1 cellular context compared by ENCODE assay signal in genomic region chr2:170873035-170873692, GRCh38.
A peak's percentile ranks its signal among the peaks of the same experiment; 100 is the strongest.
TF ChIP-seq lines count a peak whose summit lies in the region.

No MANE protein-coding gene starts in this region.

TF ChIP-seq in K562, 482 proteins besides CTCF, POLR2A, EP300 and RAD21 (continued from another document and continues in another):
- no peak; the same call in 1 of the 2 replicates for TF ChIP-seq STAT6 (CRISPR knock-in tag; IDR thresholded peaks at IDR 0.05)
- TF ChIP-seq MED1 (CRISPR knock-in tag; IDR thresholded peaks at IDR 0.05; ENCODE audit: borderline replicate concordance) = no peak
- no peak for TF ChIP-seq RBM39 (optimal IDR thresholded peaks at IDR 0.05; ENCODE audit: low read depth, low read length)
- no peak for TF ChIP-seq TARDBP (IDR thresholded peaks at IDR 0.05)
- TF ChIP-seq ZNF785 (CRISPR knock-in tag; IDR thresholded peaks at IDR 0.05) = no peak
- TF ChIP-seq, protein P1, sequence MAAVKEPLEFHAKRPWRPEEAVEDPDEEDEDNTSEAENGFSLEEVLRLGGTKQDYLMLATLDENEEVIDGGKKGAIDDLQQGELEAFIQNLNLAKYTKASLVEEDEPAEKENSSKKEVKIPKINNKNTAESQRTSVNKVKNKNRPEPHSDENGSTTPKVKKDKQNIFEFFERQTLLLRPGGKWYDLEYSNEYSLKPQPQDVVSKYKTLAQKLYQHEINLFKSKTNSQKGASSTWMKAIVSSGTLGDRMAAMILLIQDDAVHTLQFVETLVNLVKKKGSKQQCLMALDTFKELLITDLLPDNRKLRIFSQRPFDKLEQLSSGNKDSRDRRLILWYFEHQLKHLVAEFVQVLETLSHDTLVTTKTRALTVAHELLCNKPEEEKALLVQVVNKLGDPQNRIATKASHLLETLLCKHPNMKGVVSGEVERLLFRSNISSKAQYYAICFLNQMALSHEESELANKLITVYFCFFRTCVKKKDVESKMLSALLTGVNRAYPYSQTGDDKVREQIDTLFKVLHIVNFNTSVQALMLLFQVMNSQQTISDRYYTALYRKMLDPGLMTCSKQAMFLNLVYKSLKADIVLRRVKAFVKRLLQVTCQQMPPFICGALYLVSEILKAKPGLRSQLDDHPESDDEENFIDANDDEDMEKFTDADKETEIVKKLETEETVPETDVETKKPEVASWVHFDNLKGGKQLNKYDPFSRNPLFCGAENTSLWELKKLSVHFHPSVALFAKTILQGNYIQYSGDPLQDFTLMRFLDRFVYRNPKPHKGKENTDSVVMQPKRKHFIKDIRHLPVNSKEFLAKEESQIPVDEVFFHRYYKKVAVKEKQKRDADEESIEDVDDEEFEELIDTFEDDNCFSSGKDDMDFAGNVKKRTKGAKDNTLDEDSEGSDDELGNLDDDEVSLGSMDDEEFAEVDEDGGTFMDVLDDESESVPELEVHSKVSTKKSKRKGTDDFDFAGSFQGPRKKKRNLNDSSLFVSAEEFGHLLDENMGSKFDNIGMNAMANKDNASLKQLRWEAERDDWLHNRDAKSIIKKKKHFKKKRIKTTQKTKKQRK (IDR thresholded peaks at IDR 0.05; ENCODE audit: borderline replicate concordance, low read depth, low read length) = no peak
- TF ChIP-seq CTBP1 (IDR thresholded peaks at IDR 0.05; ENCODE audit: borderline replicate concordance) = no peak
- TF ChIP-seq ZSCAN29 (IDR thresholded peaks at IDR 0.05) = no peak
- TF ChIP-seq, protein P2, sequence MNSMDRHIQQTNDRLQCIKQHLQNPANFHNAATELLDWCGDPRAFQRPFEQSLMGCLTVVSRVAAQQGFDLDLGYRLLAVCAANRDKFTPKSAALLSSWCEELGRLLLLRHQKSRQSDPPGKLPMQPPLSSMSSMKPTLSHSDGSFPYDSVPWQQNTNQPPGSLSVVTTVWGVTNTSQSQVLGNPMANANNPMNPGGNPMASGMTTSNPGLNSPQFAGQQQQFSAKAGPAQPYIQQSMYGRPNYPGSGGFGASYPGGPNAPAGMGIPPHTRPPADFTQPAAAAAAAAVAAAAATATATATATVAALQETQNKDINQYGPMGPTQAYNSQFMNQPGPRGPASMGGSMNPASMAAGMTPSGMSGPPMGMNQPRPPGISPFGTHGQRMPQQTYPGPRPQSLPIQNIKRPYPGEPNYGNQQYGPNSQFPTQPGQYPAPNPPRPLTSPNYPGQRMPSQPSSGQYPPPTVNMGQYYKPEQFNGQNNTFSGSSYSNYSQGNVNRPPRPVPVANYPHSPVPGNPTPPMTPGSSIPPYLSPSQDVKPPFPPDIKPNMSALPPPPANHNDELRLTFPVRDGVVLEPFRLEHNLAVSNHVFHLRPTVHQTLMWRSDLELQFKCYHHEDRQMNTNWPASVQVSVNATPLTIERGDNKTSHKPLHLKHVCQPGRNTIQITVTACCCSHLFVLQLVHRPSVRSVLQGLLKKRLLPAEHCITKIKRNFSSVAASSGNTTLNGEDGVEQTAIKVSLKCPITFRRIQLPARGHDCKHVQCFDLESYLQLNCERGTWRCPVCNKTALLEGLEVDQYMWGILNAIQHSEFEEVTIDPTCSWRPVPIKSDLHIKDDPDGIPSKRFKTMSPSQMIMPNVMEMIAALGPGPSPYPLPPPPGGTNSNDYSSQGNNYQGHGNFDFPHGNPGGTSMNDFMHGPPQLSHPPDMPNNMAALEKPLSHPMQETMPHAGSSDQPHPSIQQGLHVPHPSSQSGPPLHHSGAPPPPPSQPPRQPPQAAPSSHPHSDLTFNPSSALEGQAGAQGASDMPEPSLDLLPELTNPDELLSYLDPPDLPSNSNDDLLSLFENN (IDR thresholded peaks at IDR 0.05; ENCODE audit: low read depth in 2 of 2, low read length in 2 of 2) = 0 out of 4 replicates have a peak, but pooled peaks of 1 of the 2 experiments have one; percentile 11
- TF ChIP-seq STAT5A (IDR thresholded peaks at IDR 0.05; ENCODE audit: borderline replicate concordance, low read length) = no peak
- TF ChIP-seq SIN3B (IDR thresholded peaks at IDR 0.05; ENCODE audit: low read depth) = no peak
- TF ChIP-seq SP2 (IDR thresholded peaks at IDR 0.05; ENCODE audit: extremely low read depth, low read depth, low read length, poor library complexity, severe bottlenecking) = no peak
- TF ChIP-seq, protein P3, sequence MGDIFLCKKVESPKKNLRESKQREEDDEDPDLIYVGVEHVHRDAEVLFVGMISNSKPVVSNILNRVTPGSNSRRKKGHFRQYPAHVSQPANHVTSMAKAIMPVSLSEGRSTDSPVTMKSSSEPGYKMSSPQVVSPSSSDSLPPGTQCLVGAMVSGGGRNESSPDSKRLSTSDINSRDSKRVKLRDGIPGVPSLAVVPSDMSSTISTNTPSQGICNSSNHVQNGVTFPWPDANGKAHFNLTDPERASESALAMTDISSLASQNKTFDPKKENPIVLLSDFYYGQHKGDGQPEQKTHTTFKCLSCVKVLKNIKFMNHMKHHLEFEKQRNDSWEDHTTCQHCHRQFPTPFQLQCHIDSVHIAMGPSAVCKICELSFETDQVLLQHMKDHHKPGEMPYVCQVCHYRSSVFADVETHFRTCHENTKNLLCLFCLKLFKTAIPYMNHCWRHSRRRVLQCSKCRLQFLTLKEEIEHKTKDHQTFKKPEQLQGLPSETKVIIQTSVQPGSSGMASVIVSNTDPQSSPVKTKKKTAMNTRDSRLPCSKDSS (IDR thresholded peaks at IDR 0.05; ENCODE audit: low read depth, partially characterized antibody) = no peak
- no peak for TF ChIP-seq NFIC (IDR thresholded peaks at IDR 0.05)
- TF ChIP-seq SMARCA5 (IDR thresholded peaks at IDR 0.05) = 0 out of 2 replicates have a peak, but pooled peaks have one; percentile 12
- TF ChIP-seq FOXJ3 (CRISPR knock-in tag; IDR thresholded peaks at IDR 0.05) = no peak
- peak; percentile 66; the same call in 1 of the 2 replicates for TF ChIP-seq KLF16 (IDR thresholded peaks at IDR 0.05)
- TF ChIP-seq, protein P4, sequence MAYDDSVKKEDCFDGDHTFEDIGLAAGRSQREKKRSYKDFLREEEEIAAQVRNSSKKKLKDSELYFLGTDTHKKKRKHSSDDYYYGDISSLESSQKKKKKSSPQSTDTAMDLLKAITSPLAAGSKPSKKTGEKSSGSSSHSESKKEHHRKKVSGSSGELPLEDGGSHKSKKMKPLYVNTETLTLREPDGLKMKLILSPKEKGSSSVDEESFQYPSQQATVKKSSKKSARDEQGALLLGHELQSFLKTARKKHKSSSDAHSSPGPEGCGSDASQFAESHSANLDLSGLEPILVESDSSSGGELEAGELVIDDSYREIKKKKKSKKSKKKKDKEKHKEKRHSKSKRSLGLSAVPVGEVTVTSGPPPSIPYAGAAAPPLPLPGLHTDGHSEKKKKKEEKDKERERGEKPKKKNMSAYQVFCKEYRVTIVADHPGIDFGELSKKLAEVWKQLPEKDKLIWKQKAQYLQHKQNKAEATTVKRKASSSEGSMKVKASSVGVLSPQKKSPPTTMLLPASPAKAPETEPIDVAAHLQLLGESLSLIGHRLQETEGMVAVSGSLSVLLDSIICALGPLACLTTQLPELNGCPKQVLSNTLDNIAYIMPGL (CRISPR knock-in tag; IDR thresholded peaks at IDR 0.05) = no peak
- no peak for TF ChIP-seq GABPA (tag; conservative IDR thresholded peaks at IDR 0.05; ENCODE audit: low read depth)
- no peak for TF ChIP-seq NCOA2 (IDR thresholded peaks at IDR 0.05; ENCODE audit: partially characterized antibody in 2 of 2)
- TF ChIP-seq, protein P5, sequence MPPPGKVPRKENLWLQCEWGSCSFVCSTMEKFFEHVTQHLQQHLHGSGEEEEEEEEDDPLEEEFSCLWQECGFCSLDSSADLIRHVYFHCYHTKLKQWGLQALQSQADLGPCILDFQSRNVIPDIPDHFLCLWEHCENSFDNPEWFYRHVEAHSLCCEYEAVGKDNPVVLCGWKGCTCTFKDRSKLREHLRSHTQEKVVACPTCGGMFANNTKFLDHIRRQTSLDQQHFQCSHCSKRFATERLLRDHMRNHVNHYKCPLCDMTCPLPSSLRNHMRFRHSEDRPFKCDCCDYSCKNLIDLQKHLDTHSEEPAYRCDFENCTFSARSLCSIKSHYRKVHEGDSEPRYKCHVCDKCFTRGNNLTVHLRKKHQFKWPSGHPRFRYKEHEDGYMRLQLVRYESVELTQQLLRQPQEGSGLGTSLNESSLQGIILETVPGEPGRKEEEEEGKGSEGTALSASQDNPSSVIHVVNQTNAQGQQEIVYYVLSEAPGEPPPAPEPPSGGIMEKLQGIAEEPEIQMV (tag; conservative IDR thresholded peaks at IDR 0.05; ENCODE audit: low read depth) = no peak
- no peak for TF ChIP-seq SNRNP70 (optimal IDR thresholded peaks at IDR 0.05; ENCODE audit: low read depth, low read length)
- peak; percentile 52; the same call in 1 of the 2 replicates for TF ChIP-seq VEZF1 (CRISPR knock-in tag; IDR thresholded peaks at IDR 0.05)
- TF ChIP-seq ETV1 (tag; conservative IDR thresholded peaks at IDR 0.05; ENCODE audit: low read depth) = no peak
- no peak for TF ChIP-seq PATZ1 (CRISPR knock-in tag; IDR thresholded peaks at IDR 0.05; ENCODE audit: borderline replicate concordance)
- peak; percentile 43; the same call in 1 of the 2 replicates for TF ChIP-seq ARID1B (IDR thresholded peaks at IDR 0.05)
- TF ChIP-seq ZNF695 (CRISPR knock-in tag; IDR thresholded peaks at IDR 0.05) = peak; percentile 45; the same call in 1 of the 2 replicates
- no peak for TF ChIP-seq TCF3 (CRISPR knock-in tag; IDR thresholded peaks at IDR 0.05)
- 0 out of 2 replicates have a peak, but pooled peaks have one; percentile 47 for TF ChIP-seq NR1H2 (CRISPR knock-in tag; IDR thresholded peaks at IDR 0.05)
- TF ChIP-seq ZNF124 (CRISPR knock-in tag; IDR thresholded peaks at IDR 0.05) = no peak
- TF ChIP-seq ZBTB34 (CRISPR knock-in tag; IDR thresholded peaks at IDR 0.05) = no peak
- TF ChIP-seq, protein P6, sequence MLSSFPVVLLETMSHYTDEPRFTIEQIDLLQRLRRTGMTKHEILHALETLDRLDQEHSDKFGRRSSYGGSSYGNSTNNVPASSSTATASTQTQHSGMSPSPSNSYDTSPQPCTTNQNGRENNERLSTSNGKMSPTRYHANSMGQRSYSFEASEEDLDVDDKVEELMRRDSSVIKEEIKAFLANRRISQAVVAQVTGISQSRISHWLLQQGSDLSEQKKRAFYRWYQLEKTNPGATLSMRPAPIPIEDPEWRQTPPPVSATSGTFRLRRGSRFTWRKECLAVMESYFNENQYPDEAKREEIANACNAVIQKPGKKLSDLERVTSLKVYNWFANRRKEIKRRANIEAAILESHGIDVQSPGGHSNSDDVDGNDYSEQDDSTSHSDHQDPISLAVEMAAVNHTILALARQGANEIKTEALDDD (IDR thresholded peaks at IDR 0.05) = no peak
- TF ChIP-seq ZNF445 (CRISPR knock-in tag; IDR thresholded peaks at IDR 0.05; ENCODE audit: low read depth) = 0 out of 2 replicates have a peak, but pooled peaks have one; percentile 64
- TF ChIP-seq SRSF9 (IDR thresholded peaks at IDR 0.05; ENCODE audit: borderline replicate concordance, low read depth, low read length) = no peak
- no peak for TF ChIP-seq FOSL1 (tag; conservative IDR thresholded peaks at IDR 0.05)
- TF ChIP-seq ZNF583 (CRISPR knock-in tag; IDR thresholded peaks at IDR 0.05) = no peak
- TF ChIP-seq MTA3 (IDR thresholded peaks at IDR 0.05; ENCODE audit: borderline replicate concordance) = peak; percentile 51; the same call in 1 of the 2 replicates
- no peak for TF ChIP-seq MCM2 (IDR thresholded peaks at IDR 0.05; ENCODE audit: low read depth)
- TF ChIP-seq ZNF444 (CRISPR knock-in tag; IDR thresholded peaks at IDR 0.05) = no peak
- no peak for TF ChIP-seq PTBP1 (IDR thresholded peaks at IDR 0.05; ENCODE audit: low read depth, low read length)
- no peak for TF ChIP-seq LCOR (CRISPR knock-in tag; IDR thresholded peaks at IDR 0.05)
- no peak for TF ChIP-seq ZNF589 (CRISPR knock-in tag; IDR thresholded peaks at IDR 0.05; ENCODE audit: low read depth)
- TF ChIP-seq ZNF175 (CRISPR knock-in tag; IDR thresholded peaks at IDR 0.05; ENCODE audit: low read depth) = no peak
